ENCODE assay signal across 8 cellular contexts in genomic region chr15:38690737-38691332, GRCh38.
A peak's percentile ranks its signal among the peaks of the same experiment; 100 is the strongest.
DNase-seq lines count a peak whose midpoint lies in the region; ATAC-seq and TF ChIP-seq lines count a peak whose summit lies in the region.

No MANE protein-coding gene starts in this region.

- no peak overlapping the region for H3K9ac ChIP-seq in DND-41 (ENCODE audit: low read depth, low read length)

- POLR2A ChIA-PET in activated B cell treated with CpG ODN at 0.5 μM for 24 hours (lab: Charles Lee), result interaction anchor here (1.0 to 3.1 kb wide), 2 partner anchors 19 to 127 kb away, joined by 3 to 11 read pairs; partner anchors contain the start of gene RASGRP1

- H3K27me3 ChIP-seq in DND-41 (ENCODE audit: insufficient read depth, low read length, poor library complexity) (no peaks in the 10 kb centered on the region), HAP-1 (ENCODE audit: low read depth) (no peaks in the 10 kb centered on the region)

- intact Hi-C loops in activated B cell treated with CpG ODN at 0.5 μM for 24 hours (cut with micrococcal nuclease), result loop anchor here (1.0 to 10.0 kb wide), 5 partner anchors 126 to 696 kb away; partner anchors contain the start of genes RASGRP1 and SPRED1

- H4K20me1 ChIP-seq in DND-41 (ENCODE audit: insufficient read depth, low read length), result no peaks in the 10 kb centered on the region

- no peak overlapping the region for H3K27ac ChIP-seq in DND-41 (ENCODE audit: low read length)

- H3K9me3 Mint-ChIP-seq in activated B cell treated with CpG ODN at 0.5 μM for 24 hours, result no peaks in the 10 kb centered on the region

- peak; percentile 45 for ATAC-seq in DND-41 (ENCODE audit: insufficient read depth, low read depth)
- peak; percentile 89 for ATAC-seq in activated B cell treated with CpG ODN at 0.5 μM for 24 hours (ENCODE audit: low read depth)

- no peak overlapping the region for H3K4me3 Mint-ChIP-seq in activated B cell treated with CpG ODN at 0.5 μM for 24 hours

- peak; percentile 77 for DNase-seq in DND-41
- peak; percentile 45 to 79 for DNase-seq in HAP-1 (ENCODE audit: low spot score in 2 of 2)
- peak; percentile 27 to 57 for DNase-seq in NCI-H187 (lab: John Stamatoyannopoulos, UW)
- peak; percentile 38 for DNase-seq in activated B cell treated with CpG ODN at 0.5 μM for 24 hours
- peak; percentile 77 for DNase-seq in central memory CD4-positive, alpha-beta T cell
- peak; percentile 72 for DNase-seq in kidney tubule cell (ENCODE audit: low spot score)
- DNase-seq in stimulated activated CD4-positive, alpha-beta T cell treated with anti-CD3 and anti-CD28 coated beads, Interleukin-4, amount 100 ng/mL, for 4 hours, result peak; percentile 68 to 76
- no peak for DNase-seq in 8988T

- H3K9me3 ChIP-seq in DND-41 (ENCODE audit: insufficient read depth, low read length, severe bottlenecking) (no peaks in the 10 kb centered on the region), HAP-1 (no peaks in the 10 kb centered on the region)

- H3K4me1 ChIP-seq in DND-41 (ENCODE audit: insufficient read depth, low read length), result peaks cover 41% of the 10 kb centered on the region
- H3K4me1 ChIP-seq in HAP-1, result no peaks in the 10 kb centered on the region

- CTCF ChIA-PET in activated B cell treated with CpG ODN at 0.5 μM for 24 hours (lab: Charles Lee), result interaction anchor here (0.7 to 8.8 kb wide), 35 partner anchors 8 to 256 kb away, joined by 3 to 138 read pairs (median 4); partner anchors contain the start of genes FAM98B and RASGRP1

- no peaks in the 10 kb centered on the region for H3K27me3 Mint-ChIP-seq in activated B cell treated with CpG ODN at 0.5 μM for 24 hours

- in situ Hi-C loops in HAP-1 (cut with MboI; ENCODE audit: low sequenced_read_pairs), result loop anchor here (10.0 to 25.0 kb wide), 2 partner anchors 246 to 704 kb away; no protein-coding TSS in a partner anchor

- H3K4me2 ChIP-seq in DND-41 (ENCODE audit: insufficient read depth, low read length), result no peak overlapping the region

- H3K4me3 ChIP-seq in DND-41 (ENCODE audit: low read depth in 1 of 2, low read length in 2 of 2), result no peak overlapping the region
- no peak overlapping the region for H3K4me3 ChIP-seq in HAP-1

- no peak overlapping the region for H2AFZ ChIP-seq in DND-41 (ENCODE audit: low read depth, low read length)

- H3K4me1 Mint-ChIP-seq in activated B cell treated with CpG ODN at 0.5 μM for 24 hours, result peaks cover 14% of the 10 kb centered on the region

- H3K79me2 ChIP-seq in DND-41 (ENCODE audit: insufficient read depth, low read length), result no peaks in the 10 kb centered on the region

- H3K36me3 Mint-ChIP-seq in activated B cell treated with CpG ODN at 0.5 μM for 24 hours (ENCODE audit: low read depth), result no peaks in the 10 kb centered on the region

- H3K36me3 ChIP-seq in DND-41 (ENCODE audit: insufficient read depth, low read length) (no peaks in the 10 kb centered on the region), HAP-1 (replicated peaks) (no peaks in the 10 kb centered on the region)

- H3K27ac Mint-ChIP-seq in activated B cell treated with CpG ODN at 0.5 μM for 24 hours, result no peak overlapping the region

- TF ChIP-seq CTCF in DND-41 (IDR thresholded peaks at IDR 0.05; ENCODE audit: borderline replicate concordance, extremely low read depth, low read length, poor library complexity, severe bottlenecking), result peak; percentile 87
- no peak for TF ChIP-seq CTCF in activated B cell treated with CpG ODN at 0.5 μM for 24 hours (IDR thresholded peaks at IDR 0.05)
